ENCODE assay signal across 8 cellular contexts in genomic region chr11:119691020-119691666, GRCh38. TPM values are rescaled to one million over a fixed set of nuclear protein-coding genes. Genes with fewer than 3 reads are reported as not detected.
DNase-seq lines count a peak whose midpoint lies in the region; ATAC-seq, FAIRE-seq and TF ChIP-seq lines count a peak whose summit lies in the region.

No MANE protein-coding gene starts in this region.

- H3K9me3 ChIP-seq in pancreas (no peaks in the 10 kb centered on the region), aorta (ENCODE audit: control insufficient read depth, low read length) (no peaks in the 10 kb centered on the region)

- intact Hi-C loops in pancreas (cut with DNase I) (no loop called here), aorta (cut with DNase I) (no loop called here)

- CTCF ChIA-PET in activated CD8-positive, alpha-beta memory T cell treated with anti-CD3 and anti-CD28 coated beads, Interleukin-2, amount 10 ng/mL, durations not matched to agents 7 days and 5 days (lab: Charles Lee): interaction anchor here (0.6 to 8.7 kb wide), 5 partner anchors 12 to 157 kb away, joined by 3 to 55 read pairs (median 7); partner anchors contain the start of gene NECTIN1

- FAIRE-seq in pancreas (lab: Jason Lieb, UNC): no peak

- no peak overlapping the region for H3K4me3 Mint-ChIP-seq in activated CD8-positive, alpha-beta memory T cell treated with anti-CD3 and anti-CD28 coated beads, Interleukin-2, amount 10 ng/mL, durations not matched to agents 7 days and 5 days
- peak overlapping the region; percentile 9 for H3K4me3 Mint-ChIP-seq in activated naive CD8-positive, alpha-beta T cell treated with anti-CD3 and anti-CD28 coated beads, Interleukin-2, amount 50 U/mL, for 24 hours

- H3K27me3 ChIP-seq in pancreas: no peaks in the 10 kb centered on the region
- no peaks in the 10 kb centered on the region for H3K27me3 ChIP-seq in aorta (ENCODE audit: control insufficient read depth in 1 of 2, insufficient read depth in 2 of 2, low read length in 1 of 2)

- H3K27ac ChIP-seq in skin epidermis: peak overlapping the region in 20 of 21 experiments; percentile 61 to 92 (median 84)
- H3K27ac ChIP-seq in pancreas: no peak overlapping the region
- no peak overlapping the region for H3K27ac ChIP-seq in aorta (ENCODE audit: low read depth in 1 of 2, low read length in 2 of 2)

- H3K9me3 Mint-ChIP-seq in activated CD8-positive, alpha-beta memory T cell treated with anti-CD3 and anti-CD28 coated beads, Interleukin-2, amount 10 ng/mL, durations not matched to agents 7 days and 5 days (ENCODE audit: low read depth): no peaks in the 10 kb centered on the region
- no peaks in the 10 kb centered on the region for H3K9me3 Mint-ChIP-seq in activated naive CD8-positive, alpha-beta T cell treated with anti-CD3 and anti-CD28 coated beads, Interleukin-2, amount 50 U/mL, for 24 hours

- H3K4me1 Mint-ChIP-seq in activated CD8-positive, alpha-beta memory T cell treated with anti-CD3 and anti-CD28 coated beads, Interleukin-2, amount 10 ng/mL, durations not matched to agents 7 days and 5 days: peaks cover 40% of the 10 kb centered on the region
- H3K4me1 Mint-ChIP-seq in activated naive CD8-positive, alpha-beta T cell treated with anti-CD3 and anti-CD28 coated beads, Interleukin-2, amount 50 U/mL, for 24 hours: peaks cover 33% of the 10 kb centered on the region

- DNase-seq in activated CD8-positive, alpha-beta memory T cell treated with anti-CD3 and anti-CD28 coated beads, Interleukin-2, amount 10 ng/mL, durations not matched to agents 7 days and 5 days: peak; percentile 80
- DNase-seq in activated CD8-positive, alpha-beta memory T cell treated with anti-CD3 and anti-CD28 coated beads for 24 hours: no peak
- peak; percentile 14 for DNase-seq in NOMO-1 treated with DMSO at 0.1 percent for 48 hours (lab: John Stamatoyannopoulos, UW; ENCODE audit: unreplicated experiment)
- peak; percentile 46 for DNase-seq in activated naive CD8-positive, alpha-beta T cell treated with anti-CD3 and anti-CD28 coated beads, Interleukin-2, amount 50 U/mL, for 24 hours
- no peak for DNase-seq in pancreas
- DNase-seq in aorta: no peak

- no peak for TF ChIP-seq CTCF in pancreas (IDR thresholded peaks at IDR 0.05)

- H3K4me1 ChIP-seq in pancreas (peaks cover 4 to 8% (median 7%) of the 10 kb centered on the region in 3 donors), aorta (ENCODE audit: control insufficient read depth in 1 of 2, insufficient read depth in 2 of 2, low read length in 2 of 2) (no peaks in the 10 kb centered on the region)

- H3K4me3 ChIP-seq in skin epidermis: no peak overlapping the region
- H3K4me3 ChIP-seq in pancreas: no peak overlapping the region
- H3K4me3 ChIP-seq in aorta (ENCODE audit: low read length in 2 of 2): no peak overlapping the region

- ATAC-seq in activated CD8-positive, alpha-beta memory T cell treated with anti-CD3 and anti-CD28 coated beads, Interleukin-2, amount 10 ng/mL, durations not matched to agents 7 days and 5 days: peak; percentile 87
- ATAC-seq in activated naive CD8-positive, alpha-beta T cell treated with anti-CD3 and anti-CD28 coated beads, Interleukin-2, amount 50 U/mL, for 24 hours: peak; percentile 53
- ATAC-seq in pancreas: no peak
- ATAC-seq in aorta (ENCODE audit: low FRiP score): no peak
- no peak for ATAC-seq in HG03460 (IDR thresholded peaks at IDR 0.05; ENCODE audit: unreplicated experiment)

- 78 to 84% methylated on average over 9 of the region's 9 CpGs for WGBS in pancreas, 2 donors
- 85 to 86% methylated on average over 9 of the region's 9 CpGs for WGBS in aorta, 2 donors

- H3K36me3 ChIP-seq in pancreas (no peaks in the 10 kb centered on the region), aorta (ENCODE audit: control insufficient read depth in 1 of 2, insufficient read depth in 2 of 2, low read length in 1 of 2) (no peaks in the 10 kb centered on the region)

- H3K36me3 Mint-ChIP-seq in activated CD8-positive, alpha-beta memory T cell treated with anti-CD3 and anti-CD28 coated beads, Interleukin-2, amount 10 ng/mL, durations not matched to agents 7 days and 5 days: no peaks in the 10 kb centered on the region
- H3K36me3 Mint-ChIP-seq in activated naive CD8-positive, alpha-beta T cell treated with anti-CD3 and anti-CD28 coated beads, Interleukin-2, amount 50 U/mL, for 24 hours (ENCODE audit: low read depth): no peaks in the 10 kb centered on the region

- H3K27me3 Mint-ChIP-seq in activated CD8-positive, alpha-beta memory T cell treated with anti-CD3 and anti-CD28 coated beads, Interleukin-2, amount 10 ng/mL, durations not matched to agents 7 days and 5 days: peaks cover 17% of the 10 kb centered on the region
- peaks cover 3% of the 10 kb centered on the region for H3K27me3 Mint-ChIP-seq in activated naive CD8-positive, alpha-beta T cell treated with anti-CD3 and anti-CD28 coated beads, Interleukin-2, amount 50 U/mL, for 24 hours

- peak overlapping the region; percentile 7 for H3K27ac Mint-ChIP-seq in activated CD8-positive, alpha-beta memory T cell treated with anti-CD3 and anti-CD28 coated beads, Interleukin-2, amount 10 ng/mL, durations not matched to agents 7 days and 5 days
- peak overlapping the region; percentile 49 for H3K27ac Mint-ChIP-seq in activated naive CD8-positive, alpha-beta T cell treated with anti-CD3 and anti-CD28 coated beads, Interleukin-2, amount 50 U/mL, for 24 hours

RNA-seq across cellular contexts. Expression of gene NECTIN1, which starts 37.9 kb away (rescaled TPM):
- total RNA-seq in activated CD8-positive, alpha-beta memory T cell treated with anti-CD3 and anti-CD28 coated beads, Interleukin-2, amount 10 ng/mL, durations not matched to agents 7 days and 5 days: under 1 TPM; 0.53 to 0.98 TPM
- 10 to 100 TPM; 14.8 to 24.7 (median 22.2) TPM for total RNA-seq in pancreas
- 1 to 10 TPM; 7.9 to 8.5 TPM for polyA plus RNA-seq in pancreas
- total RNA-seq in aorta: 1 to 10 TPM; 5.5 to 7.1 TPM
- polyA plus RNA-seq in aorta: 1 to 10 TPM; 1.3 to 4.3 TPM

Comparison
In these comparisons a context has a peak if more than half of its experiments do, and no peak if none do; other contexts are left out.
1. DNase-seq: peak in activated CD8-positive, alpha-beta memory T cell treated with anti-CD3 and anti-CD28 coated beads, Interleukin-2, amount 10 ng/mL, durations not matched to agents 7 days and 5 days (single experiment), NOMO-1 treated with DMSO at 0.1 percent for 48 hours (single experiment) and activated naive CD8-positive, alpha-beta T cell treated with anti-CD3 and anti-CD28 coated beads, Interleukin-2, amount 50 U/mL, for 24 hours (single experiment); none in activated CD8-positive, alpha-beta memory T cell treated with anti-CD3 and anti-CD28 coated beads for 24 hours (single experiment), pancreas (0 of 6) and aorta (0 of 2).
2. ATAC-seq: peak in activated CD8-positive, alpha-beta memory T cell treated with anti-CD3 and anti-CD28 coated beads, Interleukin-2, amount 10 ng/mL, durations not matched to agents 7 days and 5 days (single experiment) and activated naive CD8-positive, alpha-beta T cell treated with anti-CD3 and anti-CD28 coated beads, Interleukin-2, amount 50 U/mL, for 24 hours (single experiment); none in pancreas (0 of 4), aorta (single experiment) and HG03460 (single experiment).
3. H3K27ac ChIP-seq: peak in skin epidermis (20 of 21); none in pancreas (0 of 4) and aorta (0 of 2).